In genomic region chr16:576197-576822, GRCh38 we compare ENCODE assay signal across 11 cellular contexts.
"Had no signal": no experiment of that assay in that cellular context is flagged by ENCODE, and none has a peak within 500 bp of the region (broad histone marks: within the 10 kb centered on the region; RNA-seq: fewer than 3 reads in every experiment).

No MANE protein-coding gene starts in this region.

- H3K27ac ChIP-seq: brain microvascular endothelial cell, sigmoid colon, upper lobe of right lung had no signal

- H3K4me3 ChIP-seq: sigmoid colon, upper lobe of right lung had no signal

- ATAC-seq: effector memory CD8-positive, alpha-beta T cell; natural killer cell; stimulated activated naive CD8-positive, alpha-beta T cell treated with anti-CD3 and anti-CD28 coated beads, Interleukin-15, Interleukin-2, amounts not matched to agents 100 U/mL and 50 U/mL, for 24 hours; upper lobe of right lung had no signal

- H3K27me3 ChIP-seq: brain microvascular endothelial cell, sigmoid colon, upper lobe of right lung had no signal

- DNase-seq: activated CD4-positive, CD25-positive, alpha-beta regulatory T cell; activated effector memory CD4-positive, alpha-beta T cell treated with anti-CD3 and anti-CD28 coated beads, Interleukin-2, amount 50 U/mL, for 16 hours; amygdala; brain microvascular endothelial cell; effector memory CD8-positive, alpha-beta T cell; erythroblast; natural killer cell; sigmoid colon; stimulated activated CD4-positive, alpha-beta T cell treated with anti-CD3 and anti-CD28 coated beads, Interleukin-12 subunit alpha, Interleukin-12 subunit beta, amount 100 ng/mL, for 4 hours; stimulated activated naive CD8-positive, alpha-beta T cell treated with anti-CD3 and anti-CD28 coated beads, Interleukin-15, Interleukin-2, amounts not matched to agents 100 U/mL and 50 U/mL, for 24 hours; upper lobe of right lung had no signal

- H3K9me3 ChIP-seq: sigmoid colon, upper lobe of right lung had no signal

- H3K4me1 ChIP-seq: upper lobe of right lung had no signal
